12 cellular contexts compared by ENCODE assay signal in genomic region chr2:6080837-6081541, GRCh38.
DNase-seq lines count a peak whose midpoint lies in the region; FAIRE-seq and TF ChIP-seq lines count a peak whose summit lies in the region.
"Had no signal": no experiment of that assay in that cellular context is flagged by ENCODE, and none has a peak within 500 bp of the region (broad histone marks: within the 10 kb centered on the region; RNA-seq: fewer than 3 reads in every experiment).

No MANE protein-coding gene starts in this region.

- no peaks in the 10 kb centered on the region for H3K27me3 Mint-ChIP-seq in astrocyte (ENCODE audit: low read depth, unreplicated experiment)
- no peaks in the 10 kb centered on the region for H3K27me3 Mint-ChIP-seq in activated naive CD4-positive, alpha-beta T cell treated with anti-CD3 and anti-CD28 coated beads, Interleukin-2, amount 10 ng/mL, durations not matched to agents 7 days and 5 days
- H3K27me3 Mint-ChIP-seq in activated naive CD4-positive, alpha-beta T cell treated with anti-CD3 and anti-CD28 coated beads for 36 hours (ENCODE audit: low read depth), result peaks cover 6% of the 10 kb centered on the region

- no peak overlapping the region for H3K27ac ChIP-seq in AG04450 (ENCODE audit: low read depth, low read length)
- no peak overlapping the region for H3K27ac ChIP-seq in astrocyte (ENCODE audit: low read depth, low read length)
- H3K27ac ChIP-seq in liver (ENCODE audit: low read depth in 1 of 2, low read length in 2 of 2), result no peak overlapping the region
- no peak overlapping the region for H3K27ac ChIP-seq in prostate gland
- H3K27ac ChIP-seq: SJSA1 had no signal

- no peak for TF ChIP-seq RAD21 in liver (IDR thresholded peaks at IDR 0.05)

- no peak for DNase-seq in AG04450 (ENCODE audit: low read depth, low spot score)
- DNase-seq in NCI-H1694 treated with DMSO at 0.1 percent for 48 hours (lab: John Stamatoyannopoulos, UW), result peak; percentile 100
- DNase-seq in astrocyte (ENCODE audit: low read depth), result peak; percentile 18
- DNase-seq in stimulated activated CD4-positive, alpha-beta T cell treated with anti-CD3 and anti-CD28 coated beads, Interleukin-2, amount 100 ng/mL, for 48 hours, result no peak
- DNase-seq in activated naive CD4-positive, alpha-beta T cell treated with anti-CD3 and anti-CD28 coated beads, Interleukin-2, amount 10 ng/mL, durations not matched to agents 7 days and 5 days, result no peak
- no peak for DNase-seq in activated naive CD4-positive, alpha-beta T cell treated with anti-CD3 and anti-CD28 coated beads for 36 hours
- DNase-seq in prostate gland (ENCODE audit: low spot score), result no peak
- DNase-seq: erythroblast, KG1, NCI-H510A treated with DMSO at 0.1 percent for 48 hours had no signal

- TF ChIP-seq CTCF in AG04450 (IDR thresholded peaks at IDR 0.05; ENCODE audit: low read depth, low read length) (no peak), astrocyte (IDR thresholded peaks at IDR 0.05; ENCODE audit: insufficient read depth, low read depth, low read length) (no peak), liver (IDR thresholded peaks at IDR 0.05; ENCODE audit: low read depth, low read length, missing input control) (no peak), prostate gland (IDR thresholded peaks at IDR 0.05) (no peak)

- no peak for TF ChIP-seq POLR2A in prostate gland (IDR thresholded peaks at IDR 0.05)

- H3K27ac Mint-ChIP-seq in astrocyte (ENCODE audit: unreplicated experiment), result no peak overlapping the region
- no peak overlapping the region for H3K27ac Mint-ChIP-seq in activated naive CD4-positive, alpha-beta T cell treated with anti-CD3 and anti-CD28 coated beads, Interleukin-2, amount 10 ng/mL, durations not matched to agents 7 days and 5 days
- H3K27ac Mint-ChIP-seq in activated naive CD4-positive, alpha-beta T cell treated with anti-CD3 and anti-CD28 coated beads for 36 hours, result no peak overlapping the region

- H3K27me3 ChIP-seq in AG04450 (ENCODE audit: control insufficient read depth, insufficient read depth, low read length) (no peaks in the 10 kb centered on the region), astrocyte (ENCODE audit: insufficient read depth, low read length) (no peaks in the 10 kb centered on the region), liver (ENCODE audit: control insufficient read depth in 4 of 4, insufficient read depth in 4 of 4, low read length in 3 of 4) (no peaks in the 10 kb centered on the region), prostate gland (replicated peaks; ENCODE audit: insufficient read depth) (no peaks in the 10 kb centered on the region)
- H3K27me3 ChIP-seq: SJSA1 had no signal

- H3K9me3 Mint-ChIP-seq in astrocyte (ENCODE audit: unreplicated experiment), result no peaks in the 10 kb centered on the region
- H3K9me3 Mint-ChIP-seq in activated naive CD4-positive, alpha-beta T cell treated with anti-CD3 and anti-CD28 coated beads, Interleukin-2, amount 10 ng/mL, durations not matched to agents 7 days and 5 days, result peaks cover 3% of the 10 kb centered on the region
- no peaks in the 10 kb centered on the region for H3K9me3 Mint-ChIP-seq in activated naive CD4-positive, alpha-beta T cell treated with anti-CD3 and anti-CD28 coated beads for 36 hours

- H2AFZ ChIP-seq in astrocyte (ENCODE audit: low read depth, low read length), result peak overlapping the region; percentile 91

- POLR2A ChIA-PET in AG04450 (lab: Yijun Ruan, JAX), result no interaction called here

- CTCF ChIA-PET in AG04450 (lab: Charles Lee), result no interaction called here
- CTCF ChIA-PET in activated naive CD4-positive, alpha-beta T cell treated with anti-CD3 and anti-CD28 coated beads, Interleukin-2, amount 10 ng/mL, durations not matched to agents 7 days and 5 days (lab: Charles Lee), result no interaction called here
- CTCF ChIA-PET in activated naive CD4-positive, alpha-beta T cell treated with anti-CD3 and anti-CD28 coated beads for 36 hours (lab: Charles Lee), result no interaction called here

- H3K9me3 ChIP-seq in AG04450 (ENCODE audit: control insufficient read depth, insufficient read depth, low read length) (peaks cover 4% of the 10 kb centered on the region; the same call in 1 of the 2 replicates), astrocyte (ENCODE audit: insufficient read depth, low read depth, low read length) (no peaks in the 10 kb centered on the region), liver (ENCODE audit: control insufficient read depth in 4 of 4, low read length in 3 of 4) (no peaks in the 10 kb centered on the region), prostate gland (no peaks in the 10 kb centered on the region)
- H3K9me3 ChIP-seq: SJSA1 had no signal

- peak overlapping the region; percentile 83 for H3K4me2 ChIP-seq in astrocyte (ENCODE audit: low read length)

- H3K4me3 Mint-ChIP-seq in astrocyte (ENCODE audit: unreplicated experiment), result no peak overlapping the region
- H3K4me3 Mint-ChIP-seq in activated naive CD4-positive, alpha-beta T cell treated with anti-CD3 and anti-CD28 coated beads, Interleukin-2, amount 10 ng/mL, durations not matched to agents 7 days and 5 days, result no peak overlapping the region
- H3K4me3 Mint-ChIP-seq in activated naive CD4-positive, alpha-beta T cell treated with anti-CD3 and anti-CD28 coated beads for 36 hours, result no peak overlapping the region

- 84% methylated on average over 20 of the region's 20 CpGs for WGBS in liver
- 93% methylated on average over 20 of the region's 20 CpGs for WGBS in prostate gland

- no peaks in the 10 kb centered on the region for H3K36me3 ChIP-seq in astrocyte (ENCODE audit: insufficient read depth, low read length)
- no peaks in the 10 kb centered on the region for H3K36me3 ChIP-seq in liver (ENCODE audit: control insufficient read depth in 4 of 4, insufficient read depth in 3 of 4, low read depth in 1 of 4, low read length in 3 of 4)
- H3K36me3 ChIP-seq in prostate gland, result no peaks in the 10 kb centered on the region
- H3K36me3 ChIP-seq: SJSA1 had no signal

- H3K4me3 ChIP-seq in AG04450 (ENCODE audit: low read depth, low read length), result 0 out of 2 replicates have a peak overlapping the region, but pooled peaks have one; percentile 2
- H3K4me3 ChIP-seq in astrocyte (ENCODE audit: insufficient read depth, low read depth, low read length), result peak overlapping the region; percentile 55
- H3K4me3 ChIP-seq in liver (ENCODE audit: low read depth in 1 of 3, low read length in 3 of 3), result peak overlapping the region; percentile 32 to 45 (median 44)
- H3K4me3 ChIP-seq in prostate gland, result no peak overlapping the region
- H3K4me3 ChIP-seq: SJSA1 had no signal

- H4K20me1 ChIP-seq in astrocyte (ENCODE audit: insufficient read depth, low read length), result no peaks in the 10 kb centered on the region

- FAIRE-seq in astrocyte (lab: Jason Lieb, UNC), result no peak

- no peaks in the 10 kb centered on the region for H3K4me1 Mint-ChIP-seq in astrocyte (ENCODE audit: low read depth, unreplicated experiment)
- H3K4me1 Mint-ChIP-seq in activated naive CD4-positive, alpha-beta T cell treated with anti-CD3 and anti-CD28 coated beads, Interleukin-2, amount 10 ng/mL, durations not matched to agents 7 days and 5 days, result no peaks in the 10 kb centered on the region
- no peaks in the 10 kb centered on the region for H3K4me1 Mint-ChIP-seq in activated naive CD4-positive, alpha-beta T cell treated with anti-CD3 and anti-CD28 coated beads for 36 hours (ENCODE audit: low read depth)

- no peaks in the 10 kb centered on the region for H3K36me3 Mint-ChIP-seq in astrocyte (ENCODE audit: low read depth, unreplicated experiment)
- no peaks in the 10 kb centered on the region for H3K36me3 Mint-ChIP-seq in activated naive CD4-positive, alpha-beta T cell treated with anti-CD3 and anti-CD28 coated beads, Interleukin-2, amount 10 ng/mL, durations not matched to agents 7 days and 5 days
- no peaks in the 10 kb centered on the region for H3K36me3 Mint-ChIP-seq in activated naive CD4-positive, alpha-beta T cell treated with anti-CD3 and anti-CD28 coated beads for 36 hours (ENCODE audit: low read depth)

- intact Hi-C loops in activated naive CD4-positive, alpha-beta T cell treated with anti-CD3 and anti-CD28 coated beads for 36 hours (cut with micrococcal nuclease), result no loop called here
- intact Hi-C loops in prostate gland (cut with DNase I), result no loop called here

- H3K4me1 ChIP-seq in astrocyte (ENCODE audit: insufficient read depth, low read length) (no peaks in the 10 kb centered on the region), liver (ENCODE audit: control insufficient read depth in 4 of 4, insufficient read depth in 4 of 4, low read length in 3 of 4) (no peaks in the 10 kb centered on the region), prostate gland (replicated peaks) (no peaks in the 10 kb centered on the region)
- H3K4me1 ChIP-seq: SJSA1 had no signal

- H3K9ac ChIP-seq in astrocyte (ENCODE audit: low read length), result peak overlapping the region; percentile 38
- H3K9ac ChIP-seq in liver (ENCODE audit: low read depth in 1 of 2, low read length in 2 of 2), result no peak overlapping the region

- no peaks in the 10 kb centered on the region for H3K79me2 ChIP-seq in astrocyte (ENCODE audit: insufficient read depth, low read length)

TF ChIP-seq in liver, 16 proteins besides CTCF, POLR2A, EP300 and RAD21 (continues in another document):
- TF ChIP-seq HNF4G (IDR thresholded peaks at IDR 0.05), result no peak
- no peak for TF ChIP-seq FOXA1 (IDR thresholded peaks at IDR 0.05)
- TF ChIP-seq GABPA (IDR thresholded peaks at IDR 0.05 in 1 of 2, conservative IDR thresholded peaks at IDR 0.05 in 1 of 2), result no peak
- TF ChIP-seq EGR1 (IDR thresholded peaks at IDR 0.05; ENCODE audit: low read depth in 2 of 2), result no peak
- TF ChIP-seq RXRA (IDR thresholded peaks at IDR 0.05), result no peak
- no peak for TF ChIP-seq SP1 (IDR thresholded peaks at IDR 0.05)
- TF ChIP-seq ATF3 (IDR thresholded peaks at IDR 0.05), result no peak

Comparison
In these comparisons a context has a peak if more than half of its experiments do, and no peak if none do; other contexts are left out.
1. DNase-seq: peak in NCI-H1694 treated with DMSO at 0.1 percent for 48 hours (single experiment) and astrocyte (single experiment); none in AG04450 (single experiment), stimulated activated CD4-positive, alpha-beta T cell treated with anti-CD3 and anti-CD28 coated beads, Interleukin-2, amount 100 ng/mL, for 48 hours (0 of 2), activated naive CD4-positive, alpha-beta T cell treated with anti-CD3 and anti-CD28 coated beads, Interleukin-2, amount 10 ng/mL, durations not matched to agents 7 days and 5 days (single experiment), activated naive CD4-positive, alpha-beta T cell treated with anti-CD3 and anti-CD28 coated beads for 36 hours (single experiment) and prostate gland (single experiment).
2. H3K4me3 ChIP-seq: peak in AG04450 (single experiment), astrocyte (single experiment) and liver (3 of 3); none in prostate gland (0 of 2).